18 cellular contexts compared by ENCODE assay signal in the genomic region with DNA sequence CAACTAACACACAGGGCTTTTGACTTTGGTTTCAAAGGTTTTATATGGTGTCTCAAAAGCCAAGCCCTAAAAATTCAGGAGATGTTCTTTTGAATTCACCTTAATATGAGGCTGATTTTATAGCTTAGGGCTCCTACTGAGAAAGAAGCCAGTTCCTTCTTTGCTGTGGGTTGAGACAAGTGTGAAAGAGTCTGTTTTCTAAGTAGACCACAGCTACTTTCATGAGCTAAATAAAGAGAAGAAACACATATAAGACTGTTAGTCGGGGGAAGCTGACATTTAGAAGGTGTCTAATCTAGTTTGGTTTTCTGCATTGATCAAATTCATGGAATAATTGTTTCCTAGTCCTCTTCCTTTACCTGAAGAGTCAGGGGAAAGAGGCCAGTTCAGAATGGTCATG.
DNase-seq lines count a peak whose midpoint lies in the region; ATAC-seq and TF ChIP-seq lines count a peak whose summit lies in the region.
"Had no signal": no experiment of that assay in that cellular context is flagged by ENCODE, and none has a peak within 500 bp of the region (broad histone marks: within the 10 kb centered on the region; RNA-seq: fewer than 3 reads in every experiment).

No MANE protein-coding gene starts in this region.

- no peak overlapping the region for H3K4me3 ChIP-seq in GM12864 (ENCODE audit: low read depth, low read length)
- H3K4me3 ChIP-seq: gastrocnemius medialis, skin epidermis had no signal

- DNase-seq in GM12864 (ENCODE audit: low read depth) = peak; percentile 3
- no peak for DNase-seq in GM13976 (ENCODE audit: low spot score)
- no peak for DNase-seq in islet precursor cell
- DNase-seq in activated CD4-positive, alpha-beta T cell treated with anti-CD3 and anti-CD28 coated beads for 48 hours = no peak
- DNase-seq: activated CD4-positive, alpha-beta T cell treated with anti-CD3 and anti-CD28 coated beads for 36 hours; activated CD8-positive, alpha-beta memory T cell treated with anti-CD3 and anti-CD28 coated beads, Interleukin-2, amount 10 ng/mL, durations not matched to agents 7 days and 5 days; cerebellar nuclear complex; DMS79 treated with DMSO at 0.1 percent for 48 hours; effector CD4-positive, alpha-beta T cell; gastrocnemius medialis; NCI-H1436; NCI-H524 treated with DMSO at 0.1 percent for 48 hours; RPMI8226 had no signal

- ATAC-seq in GM19372 (IDR thresholded peaks at IDR 0.05; ENCODE audit: low read depth, unreplicated experiment) (peak; percentile 84), HG02852 (IDR thresholded peaks at IDR 0.05; ENCODE audit: unreplicated experiment) (peak; percentile 85), HG03520 (IDR thresholded peaks at IDR 0.05; ENCODE audit: unreplicated experiment) (peak; percentile 85), GM21737 (IDR thresholded peaks at IDR 0.05; ENCODE audit: unreplicated experiment) (no peak)
- ATAC-seq: activated CD4-positive, alpha-beta T cell treated with anti-CD3 and anti-CD28 coated beads for 36 hours; activated CD8-positive, alpha-beta memory T cell treated with anti-CD3 and anti-CD28 coated beads, Interleukin-2, amount 10 ng/mL, durations not matched to agents 7 days and 5 days; gastrocnemius medialis had no signal

- TF ChIP-seq CTCF in GM12864 (IDR thresholded peaks at IDR 0.05; ENCODE audit: low read depth, low read length, missing control alignments) (no peak), GM13976 (IDR thresholded peaks at IDR 0.05; ENCODE audit: borderline replicate concordance, control extremely low read depth, extremely low read depth, insufficient read depth, missing control alignments) (no peak)

- in situ Hi-C loops in GM13976 (cut with MboI; ENCODE audit: low sequenced_read_pairs, unreplicated experiment) = loop anchor here (10.0 kb wide), 1 partner anchor 1351 kb away; no protein-coding TSS in a partner anchor
